In genomic region chr9:127422133-127422782, GRCh38 we compare ENCODE assay signal across 1 cellular context.
TF ChIP-seq lines count a peak whose summit lies in the region.

No MANE protein-coding gene starts in this region.

TF ChIP-seq in HCT116, 20 proteins besides CTCF, POLR2A, EP300 and RAD21 (continued from another document):
- TF ChIP-seq ZBTB33 (IDR thresholded peaks at IDR 0.05; ENCODE audit: extremely low read depth, insufficient replicate concordance, low read length) (no peak), CEBPB (IDR thresholded peaks at IDR 0.05; ENCODE audit: low read depth) (no peak), ZFX (IDR thresholded peaks at IDR 0.05) (no peak)
